Comparison of ENCODE assay signal across 21 cellular contexts in the genomic region with DNA sequence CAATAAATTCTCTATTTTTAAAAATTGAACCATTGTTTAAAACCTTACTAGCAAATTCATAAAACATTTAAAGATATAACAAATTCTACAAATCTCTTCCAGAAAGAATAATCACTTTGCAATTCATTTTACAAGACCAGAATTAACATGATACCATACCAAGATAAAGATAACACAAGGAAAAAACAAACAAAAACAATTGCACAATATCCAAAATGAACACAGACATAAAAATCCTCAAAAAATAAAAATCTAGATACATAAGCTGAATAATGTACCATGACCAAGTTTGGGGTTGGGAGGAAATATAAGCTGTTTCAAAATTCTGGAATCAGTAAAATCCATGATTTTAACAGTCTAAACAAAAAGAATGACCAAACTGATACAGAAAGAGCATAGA.
DNase-seq lines count a peak whose midpoint lies in the region; ATAC-seq and FAIRE-seq lines count a peak whose summit lies in the region.
"Had no signal": no experiment of that assay in that cellular context is flagged by ENCODE, and none has a peak within 500 bp of the region (broad histone marks: within the 10 kb centered on the region; RNA-seq: fewer than 3 reads in every experiment).

No MANE protein-coding gene starts in this region.

- H3K9ac ChIP-seq in HUES48 (ENCODE audit: low read depth, low read length): no peak overlapping the region
- H3K9ac ChIP-seq: BLaER1 treated with 17β-estradiol and CSF1 and Interleukin-3, amounts not matched to agents 10 nM and 100 nM had no signal

- no peaks in the 10 kb centered on the region for H3K27me3 Mint-ChIP-seq in activated naive CD8-positive, alpha-beta T cell
- H3K27me3 Mint-ChIP-seq in activated naive CD8-positive, alpha-beta T cell treated with anti-CD3 and anti-CD28 coated beads, Interleukin-2, amount 50 U/mL, for 24 hours: no peaks in the 10 kb centered on the region

- H3K36me3 ChIP-seq in HUES48 (ENCODE audit: control insufficient read depth, insufficient read depth, low read length): peaks cover 88% of the 10 kb centered on the region

- H3K4me3 ChIP-seq in HUES48 (ENCODE audit: low read depth, low read length): no peak overlapping the region
- H3K4me3 ChIP-seq: BLaER1 treated with 17β-estradiol and CSF1 and Interleukin-3, amounts not matched to agents 10 nM and 100 nM had no signal

- H3K9me3 Mint-ChIP-seq in activated naive CD8-positive, alpha-beta T cell (ENCODE audit: low read depth): no peaks in the 10 kb centered on the region
- no peaks in the 10 kb centered on the region for H3K9me3 Mint-ChIP-seq in activated naive CD8-positive, alpha-beta T cell treated with anti-CD3 and anti-CD28 coated beads, Interleukin-2, amount 50 U/mL, for 24 hours
- H3K9me3 Mint-ChIP-seq in stimulated activated effector memory CD8-positive, alpha-beta T cell treated with anti-CD3 and anti-CD28 coated beads, Interleukin-12 subunit alpha, Interleukin-12 subunit beta, amount 100 ng/mL, for 72 hours: no peaks in the 10 kb centered on the region
- H3K9me3 Mint-ChIP-seq: CD8-positive, alpha-beta T cell had no signal

- no peaks in the 10 kb centered on the region for H3K9me3 ChIP-seq in HUES48 (ENCODE audit: control insufficient read depth, insufficient read depth, low read length)
- H3K9me3 ChIP-seq: BLaER1 treated with 17β-estradiol and CSF1 and Interleukin-3, amounts not matched to agents 10 nM and 100 nM had no signal

- peak overlapping the region; percentile 13 for H3K27ac Mint-ChIP-seq in activated naive CD8-positive, alpha-beta T cell
- H3K27ac Mint-ChIP-seq in activated naive CD8-positive, alpha-beta T cell treated with anti-CD3 and anti-CD28 coated beads, Interleukin-2, amount 50 U/mL, for 24 hours: no peak overlapping the region
- peak overlapping the region; percentile 54 for H3K27ac Mint-ChIP-seq in stimulated activated effector memory CD8-positive, alpha-beta T cell treated with anti-CD3 and anti-CD28 coated beads, Interleukin-12 subunit alpha, Interleukin-12 subunit beta, amount 100 ng/mL, for 72 hours

- peaks cover 4% of the 10 kb centered on the region for H3K36me3 Mint-ChIP-seq in activated naive CD8-positive, alpha-beta T cell
- peaks cover 67% of the 10 kb centered on the region for H3K36me3 Mint-ChIP-seq in activated naive CD8-positive, alpha-beta T cell treated with anti-CD3 and anti-CD28 coated beads, Interleukin-2, amount 50 U/mL, for 24 hours (ENCODE audit: low read depth)
- H3K36me3 Mint-ChIP-seq in stimulated activated effector memory CD8-positive, alpha-beta T cell treated with anti-CD3 and anti-CD28 coated beads, Interleukin-12 subunit alpha, Interleukin-12 subunit beta, amount 100 ng/mL, for 72 hours: peaks cover 99% of the 10 kb centered on the region

- no peak for DNase-seq in activated naive CD8-positive, alpha-beta T cell treated with anti-CD3 and anti-CD28 coated beads, Interleukin-2, amount 50 U/mL, for 24 hours
- DNase-seq in stimulated activated effector memory CD8-positive, alpha-beta T cell treated with anti-CD3 and anti-CD28 coated beads, Interleukin-12 subunit alpha, Interleukin-12 subunit beta, amount 100 ng/mL, for 72 hours (ENCODE audit: low spot score in 2 of 2): no peak
- no peak for DNase-seq in stimulated activated CD8-positive, alpha-beta memory T cell treated with anti-CD3 and anti-CD28 coated beads, Interleukin-4, amount 100 ng/mL, for 48 hours
- DNase-seq: Calu3; CD8-positive, alpha-beta T cell; GF-D8; MV-4-11; NCI-H1105 treated with DMSO at 0.1 percent for 48 hours; NCI-H1694; NCI-H2081; NCI-H2171 treated with DMSO at 0.1 percent for 48 hours; NCI-H524 treated with DMSO at 0.1 percent for 48 hours; OCI-M1; Right ventricle myocardium superior had no signal

- peak; percentile 43 for FAIRE-seq in colon (lab: Jason Lieb, UNC)
- FAIRE-seq: H54 had no signal

- no peaks in the 10 kb centered on the region for H3K27me3 ChIP-seq in HUES48 (ENCODE audit: control insufficient read depth, insufficient read depth, low read length)
- H3K27me3 ChIP-seq: BLaER1 treated with 17β-estradiol and CSF1 and Interleukin-3, amounts not matched to agents 10 nM and 100 nM had no signal

- no peak overlapping the region for H3K4me3 Mint-ChIP-seq in activated naive CD8-positive, alpha-beta T cell
- no peak overlapping the region for H3K4me3 Mint-ChIP-seq in activated naive CD8-positive, alpha-beta T cell treated with anti-CD3 and anti-CD28 coated beads, Interleukin-2, amount 50 U/mL, for 24 hours
- H3K4me3 Mint-ChIP-seq in stimulated activated effector memory CD8-positive, alpha-beta T cell treated with anti-CD3 and anti-CD28 coated beads, Interleukin-12 subunit alpha, Interleukin-12 subunit beta, amount 100 ng/mL, for 72 hours: no peak overlapping the region
- H3K4me3 Mint-ChIP-seq: CD8-positive, alpha-beta T cell had no signal

- no peaks in the 10 kb centered on the region for H3K4me1 ChIP-seq in HUES48 (ENCODE audit: control insufficient read depth, insufficient read depth, low read length)
- H3K4me1 ChIP-seq: BLaER1 treated with 17β-estradiol and CSF1 and Interleukin-3, amounts not matched to agents 10 nM and 100 nM had no signal

- no peak for ATAC-seq in activated naive CD8-positive, alpha-beta T cell treated with anti-CD3 and anti-CD28 coated beads, Interleukin-2, amount 50 U/mL, for 24 hours
- ATAC-seq in stimulated activated effector memory CD8-positive, alpha-beta T cell treated with anti-CD3 and anti-CD28 coated beads, Interleukin-12 subunit alpha, Interleukin-12 subunit beta, amount 100 ng/mL, for 72 hours: no peak
- no peak for ATAC-seq in HG02973 (IDR thresholded peaks at IDR 0.05; ENCODE audit: unreplicated experiment)
- ATAC-seq in HG02763 (IDR thresholded peaks at IDR 0.05; ENCODE audit: unreplicated experiment): no peak
- ATAC-seq: CD8-positive, alpha-beta T cell had no signal

- peak overlapping the region; percentile 15 for H3K27ac ChIP-seq in HUES48 (ENCODE audit: low read depth, low read length)
- H3K27ac ChIP-seq: BLaER1 treated with 17β-estradiol and CSF1 and Interleukin-3, amounts not matched to agents 10 nM and 100 nM had no signal

- peaks cover 7% of the 10 kb centered on the region for H3K4me1 Mint-ChIP-seq in activated naive CD8-positive, alpha-beta T cell (ENCODE audit: low read depth)
- H3K4me1 Mint-ChIP-seq in activated naive CD8-positive, alpha-beta T cell treated with anti-CD3 and anti-CD28 coated beads, Interleukin-2, amount 50 U/mL, for 24 hours: peaks cover 2% of the 10 kb centered on the region
- H3K4me1 Mint-ChIP-seq in stimulated activated effector memory CD8-positive, alpha-beta T cell treated with anti-CD3 and anti-CD28 coated beads, Interleukin-12 subunit alpha, Interleukin-12 subunit beta, amount 100 ng/mL, for 72 hours: no peaks in the 10 kb centered on the region
